Comparison of ENCODE assay signal across 28 cellular contexts in genomic region chr17:19520641-19521040, GRCh38.
"Had no signal": no experiment of that assay in that cellular context is flagged by ENCODE, and none has a peak within 500 bp of the region (broad histone marks: within the 10 kb centered on the region; RNA-seq: fewer than 3 reads in every experiment).

No MANE protein-coding gene starts in this region.

- H3K4me3 Mint-ChIP-seq: activated B cell treated with CpG ODN at 0.5 μM for 24 hours; activated CD8-positive, alpha-beta T cell treated with anti-CD3 and anti-CD28 coated beads for 36 hours; activated naive CD4-positive, alpha-beta T cell treated with anti-CD3 and anti-CD28 coated beads, Interleukin-2, amount 50 U/mL, for 24 hours; activated naive CD8-positive, alpha-beta T cell treated with anti-CD3 and anti-CD28 coated beads, Interleukin-2, amount 50 U/mL, for 24 hours; activated T-cell treated with anti-CD3 and anti-CD28 coated beads, Interleukin-2, amount 50 U/mL, for 4 hours; activated T-helper 17 cell treated with anti-CD3 and anti-CD28 coated beads, Interleukin-2, amount 50 U/mL, for 72 hours; nephron; stimulated activated effector memory CD8-positive, alpha-beta T cell treated with anti-CD3 and anti-CD28 coated beads, Interleukin-12 subunit alpha, Interleukin-12 subunit beta, amount 100 ng/mL, for 72 hours; T-helper 2 cell treated with Interferon-gamma antibody and Interleukin-4, amounts not matched to agents 5 μg/mL and 100 μg/mL, for 36 hours had no signal

- H3K9me3 Mint-ChIP-seq: activated B cell treated with CpG ODN at 0.5 μM for 24 hours; activated CD8-positive, alpha-beta T cell treated with anti-CD3 and anti-CD28 coated beads for 36 hours; activated naive CD4-positive, alpha-beta T cell treated with anti-CD3 and anti-CD28 coated beads, Interleukin-2, amount 50 U/mL, for 24 hours; activated naive CD8-positive, alpha-beta T cell treated with anti-CD3 and anti-CD28 coated beads, Interleukin-2, amount 50 U/mL, for 24 hours; activated T-cell treated with anti-CD3 and anti-CD28 coated beads, Interleukin-2, amount 50 U/mL, for 4 hours; activated T-helper 17 cell treated with anti-CD3 and anti-CD28 coated beads, Interleukin-2, amount 50 U/mL, for 72 hours; nephron; stimulated activated effector memory CD8-positive, alpha-beta T cell treated with anti-CD3 and anti-CD28 coated beads, Interleukin-12 subunit alpha, Interleukin-12 subunit beta, amount 100 ng/mL, for 72 hours; T-helper 2 cell treated with Interferon-gamma antibody and Interleukin-4, amounts not matched to agents 5 μg/mL and 100 μg/mL, for 36 hours had no signal

- H3K27me3 Mint-ChIP-seq: activated B cell treated with CpG ODN at 0.5 μM for 24 hours; activated naive CD4-positive, alpha-beta T cell treated with anti-CD3 and anti-CD28 coated beads, Interleukin-2, amount 50 U/mL, for 24 hours; activated T-helper 17 cell treated with anti-CD3 and anti-CD28 coated beads, Interleukin-2, amount 50 U/mL, for 72 hours had no signal

- H3K4me1 ChIP-seq: lower lobe of right lung, prostate gland, stomach, tibial artery had no signal

- H3K4me1 Mint-ChIP-seq: activated naive CD4-positive, alpha-beta T cell treated with anti-CD3 and anti-CD28 coated beads, Interleukin-2, amount 50 U/mL, for 24 hours; activated T-helper 17 cell treated with anti-CD3 and anti-CD28 coated beads, Interleukin-2, amount 50 U/mL, for 72 hours; nephron; stimulated activated effector memory CD8-positive, alpha-beta T cell treated with anti-CD3 and anti-CD28 coated beads, Interleukin-12 subunit alpha, Interleukin-12 subunit beta, amount 100 ng/mL, for 72 hours had no signal

- H3K4me3 ChIP-seq: esophagus squamous epithelium, left lung, lower lobe of right lung, ovary, prostate gland, sigmoid colon, stomach, tibial artery had no signal

- H3K27ac Mint-ChIP-seq: activated CD8-positive, alpha-beta T cell treated with anti-CD3 and anti-CD28 coated beads for 36 hours; activated naive CD4-positive, alpha-beta T cell treated with anti-CD3 and anti-CD28 coated beads, Interleukin-2, amount 50 U/mL, for 24 hours; activated naive CD8-positive, alpha-beta T cell treated with anti-CD3 and anti-CD28 coated beads, Interleukin-2, amount 50 U/mL, for 24 hours; activated T-helper 17 cell treated with anti-CD3 and anti-CD28 coated beads, Interleukin-2, amount 50 U/mL, for 72 hours; nephron; stimulated activated effector memory CD8-positive, alpha-beta T cell treated with anti-CD3 and anti-CD28 coated beads, Interleukin-12 subunit alpha, Interleukin-12 subunit beta, amount 100 ng/mL, for 72 hours; T-helper 2 cell treated with Interferon-gamma antibody and Interleukin-4, amounts not matched to agents 5 μg/mL and 100 μg/mL, for 36 hours had no signal

- ATAC-seq: activated CD8-positive, alpha-beta T cell treated with anti-CD3 and anti-CD28 coated beads for 36 hours; activated naive CD8-positive, alpha-beta T cell treated with anti-CD3 and anti-CD28 coated beads, Interleukin-2, amount 50 U/mL, for 24 hours; activated T-cell treated with anti-CD3 and anti-CD28 coated beads, Interleukin-2, amount 50 U/mL, for 4 hours; activated T-helper 17 cell treated with anti-CD3 and anti-CD28 coated beads, Interleukin-2, amount 50 U/mL, for 72 hours; left lung; stimulated activated effector memory CD8-positive, alpha-beta T cell treated with anti-CD3 and anti-CD28 coated beads, Interleukin-12 subunit alpha, Interleukin-12 subunit beta, amount 100 ng/mL, for 72 hours had no signal

- DNase-seq: activated B cell treated with CpG ODN at 0.5 μM for 24 hours; activated CD4-positive, alpha-beta T cell treated with anti-CD3 and anti-CD28 coated beads, Interleukin-2, amount 50 U/mL, for 1 hour; activated CD8-positive, alpha-beta T cell treated with anti-CD3 and anti-CD28 coated beads for 36 hours; activated naive CD8-positive, alpha-beta T cell treated with anti-CD3 and anti-CD28 coated beads, Interleukin-2, amount 50 U/mL, for 24 hours; activated T-cell treated with anti-CD3 and anti-CD28 coated beads, Interleukin-2, amount 50 U/mL, for 4 hours; amygdala; central memory CD4-positive, alpha-beta T cell; dermis blood vessel endothelial cell; effector CD4-positive, alpha-beta T cell; esophagus squamous epithelium; foreskin melanocyte; left lung; lower lobe of right lung; ovary; retina; sigmoid colon; small intestine; stimulated activated CD4-positive, alpha-beta T cell treated with anti-CD3 and anti-CD28 coated beads, Interleukin-4, amount 100 ng/mL, for 24 hours; stomach; T-helper 1 cell; tibial artery had no signal

- H3K27ac ChIP-seq: epithelial cell of prostate, esophagus squamous epithelium, left lung, lower lobe of right lung, ovary, sigmoid colon, stomach, tibial artery had no signal

- H3K36me3 Mint-ChIP-seq: activated naive CD4-positive, alpha-beta T cell treated with anti-CD3 and anti-CD28 coated beads, Interleukin-2, amount 50 U/mL, for 24 hours; stimulated activated effector memory CD8-positive, alpha-beta T cell treated with anti-CD3 and anti-CD28 coated beads, Interleukin-12 subunit alpha, Interleukin-12 subunit beta, amount 100 ng/mL, for 72 hours had no signal

- H3K9me3 ChIP-seq: esophagus squamous epithelium, left lung, lower lobe of right lung, ovary, prostate gland, sigmoid colon, stomach, tibial artery had no signal

- H3K36me3 ChIP-seq: esophagus squamous epithelium, left lung, lower lobe of right lung, ovary, prostate gland, sigmoid colon, stomach, tibial artery had no signal

- H3K27me3 ChIP-seq: esophagus squamous epithelium, left lung, ovary, sigmoid colon, stomach, tibial artery had no signal
